Comparison of ENCODE assay signal across 9 cellular contexts in genomic region chr14:75515631-75515999, GRCh38. TPM values are rescaled to one million over a fixed set of nuclear protein-coding genes. Genes with fewer than 3 reads are reported as not detected.
DNase-seq lines count a peak whose midpoint lies in the region; ATAC-seq and TF ChIP-seq lines count a peak whose summit lies in the region.
"Had no signal": no experiment of that assay in that cellular context is flagged by ENCODE, and none has a peak within 500 bp of the region (broad histone marks: within the 10 kb centered on the region; RNA-seq: fewer than 3 reads in every experiment).

No MANE protein-coding gene starts in this region.

- H3K9me3 ChIP-seq in mononuclear cell (ENCODE audit: low read depth, low read length) = peaks cover 11% of the 10 kb centered on the region

- no peak overlapping the region for H3K4me3 Mint-ChIP-seq in nephron progenitor cell

- TF ChIP-seq CTCF in nephron progenitor cell (IDR thresholded peaks at IDR 0.05) = no peak

- no peaks in the 10 kb centered on the region for H3K27me3 ChIP-seq in mononuclear cell (ENCODE audit: insufficient read depth, low read length)

- H3K27me3 Mint-ChIP-seq in nephron progenitor cell (ENCODE audit: low read depth, poor library complexity) = peaks cover 4% of the 10 kb centered on the region

- H3K9me3 Mint-ChIP-seq in nephron progenitor cell = peaks cover 10% of the 10 kb centered on the region

- no peaks in the 10 kb centered on the region for H3K36me3 Mint-ChIP-seq in nephron progenitor cell (ENCODE audit: low read depth)

- peak overlapping the region; percentile 32 for H3K4me3 ChIP-seq in mononuclear cell (ENCODE audit: low read length)

- ATAC-seq in GM18861 (IDR thresholded peaks at IDR 0.05; ENCODE audit: unreplicated experiment) (peak; percentile 40), HG02610 (IDR thresholded peaks at IDR 0.05; ENCODE audit: unreplicated experiment) (peak; percentile 49)

- no peak overlapping the region for H3K27ac Mint-ChIP-seq in nephron progenitor cell

- peaks cover 19% of the 10 kb centered on the region for H3K4me1 Mint-ChIP-seq in nephron progenitor cell

- peaks cover 30% of the 10 kb centered on the region for H3K4me1 ChIP-seq in mononuclear cell (ENCODE audit: insufficient read depth, low read length)

- DNase-seq in SKM-1 treated with dmso at 0.1 percent for 144 hours (lab: John Stamatoyannopoulos, UW; ENCODE audit: unreplicated experiment) (peak; percentile 76), NCI-H1436 treated with DMSO at 0.1 percent for 48 hours (lab: John Stamatoyannopoulos, UW) (no peak), superior temporal gyrus (ENCODE audit: extremely low spot score) (no peak), NCI-H2107 treated with DMSO at 0.1 percent for 48 hours (lab: John Stamatoyannopoulos, UW; ENCODE audit: unreplicated experiment) (no peak), nephron progenitor cell (no peak)

RNA-seq across cellular contexts. Expression of gene BATF, which starts 6.7 kb away (rescaled TPM):
- total RNA-seq in mononuclear cell = 7.7 TPM
- total RNA-seq: LHCN-M2 had no signal
